In genomic region chr9:119839888-119840287, GRCh38 we compare ENCODE assay signal across 12 cellular contexts.
"Had no signal": no experiment of that assay in that cellular context is flagged by ENCODE, and none has a peak within 500 bp of the region (broad histone marks: within the 10 kb centered on the region; RNA-seq: fewer than 3 reads in every experiment).

No MANE protein-coding gene starts in this region.

- H3K36me3 ChIP-seq: ascending aorta, colonic mucosa, lower lobe of right lung, SJCRH30, tibial nerve had no signal

- ATAC-seq: activated T-cell treated with anti-CD3 and anti-CD28 coated beads, Interleukin-2, amount 50 U/mL, for 72 hours; lower lobe of right lung; stimulated activated effector memory CD8-positive, alpha-beta T cell treated with anti-CD3 and anti-CD28 coated beads, Interleukin-12 subunit alpha, Interleukin-12 subunit beta, amount 100 ng/mL, for 72 hours had no signal

- H3K4me3 Mint-ChIP-seq: activated CD4-positive, alpha-beta memory T cell treated with anti-CD3 and anti-CD28 coated beads for 36 hours; activated T-cell treated with anti-CD3 and anti-CD28 coated beads, Interleukin-2, amount 50 U/mL, for 72 hours; naive B cell; stimulated activated effector memory CD8-positive, alpha-beta T cell treated with anti-CD3 and anti-CD28 coated beads, Interleukin-12 subunit alpha, Interleukin-12 subunit beta, amount 100 ng/mL, for 72 hours had no signal

- H3K4me3 ChIP-seq: colonic mucosa, lower lobe of right lung, SJCRH30, tibial nerve had no signal

- H3K27me3 ChIP-seq: ascending aorta, colonic mucosa, SJCRH30, tibial nerve had no signal

- H3K9me3 Mint-ChIP-seq: activated T-cell treated with anti-CD3 and anti-CD28 coated beads, Interleukin-2, amount 50 U/mL, for 72 hours; stimulated activated effector memory CD8-positive, alpha-beta T cell treated with anti-CD3 and anti-CD28 coated beads, Interleukin-12 subunit alpha, Interleukin-12 subunit beta, amount 100 ng/mL, for 72 hours had no signal

- H3K27me3 Mint-ChIP-seq: activated CD4-positive, alpha-beta memory T cell treated with anti-CD3 and anti-CD28 coated beads for 36 hours had no signal

- H3K4me1 Mint-ChIP-seq: naive B cell; stimulated activated effector memory CD8-positive, alpha-beta T cell treated with anti-CD3 and anti-CD28 coated beads, Interleukin-12 subunit alpha, Interleukin-12 subunit beta, amount 100 ng/mL, for 72 hours had no signal

- DNase-seq: activated CD4-positive, alpha-beta memory T cell treated with anti-CD3 and anti-CD28 coated beads for 36 hours; activated CD4-positive, alpha-beta T cell treated with anti-CD3 and anti-CD28 coated beads for 1 hour; activated T-cell treated with anti-CD3 and anti-CD28 coated beads, Interleukin-2, amount 50 U/mL, for 72 hours; colonic mucosa; effector CD4-positive, alpha-beta T cell; kidney glomerular epithelial cell; lower lobe of right lung; naive B cell; SJCRH30 had no signal

- H3K9me3 ChIP-seq: ascending aorta, colonic mucosa, lower lobe of right lung, SJCRH30, tibial nerve had no signal

- H3K27ac Mint-ChIP-seq: activated CD4-positive, alpha-beta memory T cell treated with anti-CD3 and anti-CD28 coated beads for 36 hours; activated T-cell treated with anti-CD3 and anti-CD28 coated beads, Interleukin-2, amount 50 U/mL, for 72 hours; naive B cell; stimulated activated effector memory CD8-positive, alpha-beta T cell treated with anti-CD3 and anti-CD28 coated beads, Interleukin-12 subunit alpha, Interleukin-12 subunit beta, amount 100 ng/mL, for 72 hours had no signal

- H3K4me1 ChIP-seq: colonic mucosa, lower lobe of right lung, SJCRH30 had no signal

- H3K36me3 Mint-ChIP-seq: activated CD4-positive, alpha-beta memory T cell treated with anti-CD3 and anti-CD28 coated beads for 36 hours; naive B cell; stimulated activated effector memory CD8-positive, alpha-beta T cell treated with anti-CD3 and anti-CD28 coated beads, Interleukin-12 subunit alpha, Interleukin-12 subunit beta, amount 100 ng/mL, for 72 hours had no signal

- H3K27ac ChIP-seq: ascending aorta, colonic mucosa, lower lobe of right lung, SJCRH30, tibial nerve had no signal
